Comparison of ENCODE assay signal across 1 cellular context in the genomic region with DNA sequence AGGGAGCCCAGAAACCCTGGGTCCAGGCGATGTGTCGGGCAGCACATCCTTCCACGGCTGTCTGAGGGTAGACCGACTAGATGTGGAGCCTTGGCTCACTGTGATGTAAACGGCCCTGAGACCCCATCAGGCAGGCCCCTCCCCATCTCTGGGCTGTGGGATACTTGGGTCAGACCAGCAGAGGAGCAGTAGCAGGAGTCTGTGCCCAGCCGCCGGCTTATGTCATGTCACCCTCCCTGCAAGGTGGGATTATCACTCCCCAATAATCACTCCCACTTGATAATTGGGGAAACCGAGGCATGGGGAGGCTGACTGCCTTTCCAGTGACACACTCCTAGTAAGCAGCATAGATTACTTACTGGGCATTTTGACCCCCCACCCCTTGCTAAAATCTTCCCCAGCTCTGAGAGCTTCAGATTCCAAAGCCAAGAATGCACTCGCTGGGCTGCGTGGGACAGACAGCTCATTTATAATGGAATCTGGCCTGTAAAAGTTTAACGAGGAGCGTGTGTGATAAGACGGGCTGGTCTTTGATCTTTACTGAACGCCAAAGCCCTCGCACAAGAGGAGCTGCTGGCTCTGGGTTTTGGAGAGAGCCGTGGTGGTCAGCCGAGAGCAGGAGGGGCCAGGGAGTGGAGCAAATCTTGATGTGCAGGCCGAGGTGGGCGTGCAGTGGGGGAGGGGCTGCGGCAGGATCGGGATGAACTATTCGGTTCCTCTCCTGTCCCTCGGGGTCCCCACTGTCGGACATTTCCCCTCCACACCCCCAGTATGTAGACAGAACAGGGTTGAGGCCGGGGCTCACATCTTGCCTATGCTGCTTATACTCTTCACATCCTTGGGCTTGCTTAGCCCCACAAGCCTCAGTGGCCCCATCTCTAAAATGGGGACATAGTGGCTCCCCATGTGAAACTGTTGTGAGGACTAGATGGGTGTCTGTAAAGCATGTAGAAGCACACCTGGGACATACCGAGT.
TF ChIP-seq lines count a peak whose summit lies in the region.

No MANE protein-coding gene starts in this region.

TF ChIP-seq in HEK293, 187 proteins besides CTCF, POLR2A, EP300 and RAD21 (continued from another document):
- TF ChIP-seq, protein P1, sequence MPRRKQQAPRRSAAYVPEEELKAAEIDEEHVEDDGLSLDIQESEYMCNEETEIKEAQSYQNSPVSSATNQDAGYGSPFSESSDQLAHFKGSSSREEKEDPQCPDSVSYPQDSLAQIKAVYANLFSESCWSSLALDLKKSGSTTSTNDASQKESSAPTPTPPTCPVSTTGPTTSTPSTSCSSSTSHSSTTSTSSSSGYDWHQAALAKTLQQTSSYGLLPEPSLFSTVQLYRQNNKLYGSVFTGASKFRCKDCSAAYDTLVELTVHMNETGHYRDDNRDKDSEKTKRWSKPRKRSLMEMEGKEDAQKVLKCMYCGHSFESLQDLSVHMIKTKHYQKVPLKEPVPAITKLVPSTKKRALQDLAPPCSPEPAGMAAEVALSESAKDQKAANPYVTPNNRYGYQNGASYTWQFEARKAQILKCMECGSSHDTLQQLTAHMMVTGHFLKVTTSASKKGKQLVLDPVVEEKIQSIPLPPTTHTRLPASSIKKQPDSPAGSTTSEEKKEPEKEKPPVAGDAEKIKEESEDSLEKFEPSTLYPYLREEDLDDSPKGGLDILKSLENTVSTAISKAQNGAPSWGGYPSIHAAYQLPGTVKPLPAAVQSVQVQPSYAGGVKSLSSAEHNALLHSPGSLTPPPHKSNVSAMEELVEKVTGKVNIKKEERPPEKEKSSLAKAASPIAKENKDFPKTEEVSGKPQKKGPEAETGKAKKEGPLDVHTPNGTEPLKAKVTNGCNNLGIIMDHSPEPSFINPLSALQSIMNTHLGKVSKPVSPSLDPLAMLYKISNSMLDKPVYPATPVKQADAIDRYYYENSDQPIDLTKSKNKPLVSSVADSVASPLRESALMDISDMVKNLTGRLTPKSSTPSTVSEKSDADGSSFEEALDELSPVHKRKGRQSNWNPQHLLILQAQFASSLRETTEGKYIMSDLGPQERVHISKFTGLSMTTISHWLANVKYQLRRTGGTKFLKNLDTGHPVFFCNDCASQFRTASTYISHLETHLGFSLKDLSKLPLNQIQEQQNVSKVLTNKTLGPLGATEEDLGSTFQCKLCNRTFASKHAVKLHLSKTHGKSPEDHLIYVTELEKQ (tag by site-specific recombination; IDR thresholded peaks at IDR 0.05; ENCODE audit: borderline replicate concordance): peak; percentile 44; the same call in 1 of the 2 replicates
- TF ChIP-seq SCRT2 (tag by site-specific recombination; IDR thresholded peaks at IDR 0.05): no peak
- TF ChIP-seq ZNF843 (tag by site-specific recombination; IDR thresholded peaks at IDR 0.05): peak; percentile 82
- peak; percentile 60 for TF ChIP-seq FEZF1 (tag by site-specific recombination; IDR thresholded peaks at IDR 0.05)
- TF ChIP-seq WT1 (tag by site-specific recombination; IDR thresholded peaks at IDR 0.05): 0 out of 2 replicates have a peak, but pooled peaks have one; percentile 29
- TF ChIP-seq, protein P2, sequence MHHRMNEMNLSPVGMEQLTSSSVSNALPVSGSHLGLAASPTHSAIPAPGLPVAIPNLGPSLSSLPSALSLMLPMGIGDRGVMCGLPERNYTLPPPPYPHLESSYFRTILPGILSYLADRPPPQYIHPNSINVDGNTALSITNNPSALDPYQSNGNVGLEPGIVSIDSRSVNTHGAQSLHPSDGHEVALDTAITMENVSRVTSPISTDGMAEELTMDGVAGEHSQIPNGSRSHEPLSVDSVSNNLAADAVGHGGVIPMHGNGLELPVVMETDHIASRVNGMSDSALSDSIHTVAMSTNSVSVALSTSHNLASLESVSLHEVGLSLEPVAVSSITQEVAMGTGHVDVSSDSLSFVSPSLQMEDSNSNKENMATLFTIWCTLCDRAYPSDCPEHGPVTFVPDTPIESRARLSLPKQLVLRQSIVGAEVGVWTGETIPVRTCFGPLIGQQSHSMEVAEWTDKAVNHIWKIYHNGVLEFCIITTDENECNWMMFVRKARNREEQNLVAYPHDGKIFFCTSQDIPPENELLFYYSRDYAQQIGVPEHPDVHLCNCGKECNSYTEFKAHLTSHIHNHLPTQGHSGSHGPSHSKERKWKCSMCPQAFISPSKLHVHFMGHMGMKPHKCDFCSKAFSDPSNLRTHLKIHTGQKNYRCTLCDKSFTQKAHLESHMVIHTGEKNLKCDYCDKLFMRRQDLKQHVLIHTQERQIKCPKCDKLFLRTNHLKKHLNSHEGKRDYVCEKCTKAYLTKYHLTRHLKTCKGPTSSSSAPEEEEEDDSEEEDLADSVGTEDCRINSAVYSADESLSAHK (tag by site-specific recombination; IDR thresholded peaks at IDR 0.05): peak; percentile 70
- TF ChIP-seq ZNF2 (tag by site-specific recombination; IDR thresholded peaks at IDR 0.05): no peak
- 0 out of 2 replicates have a peak, but pooled peaks have one; percentile 28 for TF ChIP-seq SP7 (tag by site-specific recombination; IDR thresholded peaks at IDR 0.05)
- TF ChIP-seq GLI4 (tag by site-specific recombination; IDR thresholded peaks at IDR 0.05): no peak
- peak; percentile 79 for TF ChIP-seq ZFHX2 (tag by site-specific recombination; conservative IDR thresholded peaks at IDR 0.05)
